In genomic region chr2:21050164-21050563, GRCh38 we compare ENCODE assay signal across 14 cellular contexts. TPM values are rescaled to one million over a fixed set of nuclear protein-coding genes. Genes with fewer than 3 reads are reported as not detected.
DNase-seq lines count a peak whose midpoint lies in the region; TF ChIP-seq lines count a peak whose summit lies in the region.
"Had no signal": no experiment of that assay in that cellular context is flagged by ENCODE, and none has a peak within 500 bp of the region (broad histone marks: within the 10 kb centered on the region; RNA-seq: fewer than 3 reads in every experiment).

No MANE protein-coding gene starts in this region.

- H3K27ac Mint-ChIP-seq in osteocyte (ENCODE audit: unreplicated experiment) = no peak overlapping the region
- H3K27ac Mint-ChIP-seq: B cell; CD4-positive, alpha-beta T cell; CD8-positive, alpha-beta T cell had no signal

- no peak overlapping the region for H3K4me3 Mint-ChIP-seq in osteocyte (ENCODE audit: unreplicated experiment)
- H3K4me3 Mint-ChIP-seq: B cell; CD4-positive, alpha-beta T cell; CD8-positive, alpha-beta T cell had no signal

- TF ChIP-seq CTCF in osteocyte (IDR thresholded peaks at IDR 0.05) = no peak

- H3K4me1 Mint-ChIP-seq in osteocyte (ENCODE audit: unreplicated experiment) = no peaks in the 10 kb centered on the region
- H3K4me1 Mint-ChIP-seq: B cell had no signal

- H3K36me3 Mint-ChIP-seq in osteocyte (ENCODE audit: unreplicated experiment) = no peaks in the 10 kb centered on the region
- H3K36me3 Mint-ChIP-seq: CD8-positive, alpha-beta T cell had no signal

- no peaks in the 10 kb centered on the region for H3K9me3 Mint-ChIP-seq in osteocyte (ENCODE audit: unreplicated experiment)
- H3K9me3 Mint-ChIP-seq: CD4-positive, alpha-beta T cell; CD8-positive, alpha-beta T cell had no signal

- H3K27me3 Mint-ChIP-seq in osteocyte (ENCODE audit: unreplicated experiment) = peaks cover 60% of the 10 kb centered on the region

- peak; percentile 49 for DNase-seq in NCI-H82 (lab: John Stamatoyannopoulos, UW)
- DNase-seq in NCI-H82 treated with DMSO at 0.1 percent for 48 hours (lab: John Stamatoyannopoulos, UW; ENCODE audit: unreplicated experiment) = no peak
- DNase-seq in OCI-M1 (lab: John Stamatoyannopoulos, UW) = peak; percentile 22
- DNase-seq in osteocyte (ENCODE audit: extremely low spot score, unreplicated experiment) = peak; percentile 17
- no peak for DNase-seq in GM19240 (ENCODE audit: insufficient read length, low spot score)
- DNase-seq: AML-193; Caco-2; Calu3; CD4-positive, alpha-beta T cell; CD8-positive, alpha-beta T cell; DMS79 treated with DMSO at 0.1 percent for 48 hours; GF-D8 had no signal

RNA-seq across cellular contexts. Expression of gene APOB, which starts 6.3 kb away (rescaled TPM):
- total RNA-seq in osteocyte = 0.21 and 0.24 TPM in 2 replicates
- total RNA-seq: A172; B cell; CD4-positive, alpha-beta T cell; CD8-positive, alpha-beta T cell had no signal

Comparison
In these comparisons a context has a peak if more than half of its experiments do, and no peak if none do; other contexts are left out.
1. DNase-seq: peak in NCI-H82 (single experiment), OCI-M1 (single experiment) and osteocyte (single experiment); none in NCI-H82 treated with DMSO at 0.1 percent for 48 hours (single experiment) and GM19240 (single experiment).